15 cellular contexts compared by ENCODE assay signal in genomic region chr22:24422078-24422665, GRCh38. TPM values are rescaled to one million over a fixed set of nuclear protein-coding genes. Genes with fewer than 3 reads are reported as not detected.
A peak's percentile ranks its signal among the peaks of the same experiment; 100 is the strongest.
DNase-seq lines count a peak whose midpoint lies in the region; ATAC-seq and TF ChIP-seq lines count a peak whose summit lies in the region.
"Had no signal": no experiment of that assay in that cellular context is flagged by ENCODE, and none has a peak within 500 bp of the region (broad histone marks: within the 10 kb centered on the region; RNA-seq: fewer than 3 reads in every experiment).

No MANE protein-coding gene starts in this region.

- no peak for TF ChIP-seq CTCF in CD14-positive monocyte (IDR thresholded peaks at IDR 0.05)
- no peak for TF ChIP-seq CTCF in mesothelial cell of epicardium (IDR thresholded peaks at IDR 0.05; ENCODE audit: unreplicated experiment)

- H3K27me3 Mint-ChIP-seq in CD14-positive monocyte (ENCODE audit: low read depth in 3 of 3): peaks cover 16 to 37% (median 18%) of the 10 kb centered on the region in 3 donors
- H3K27me3 Mint-ChIP-seq in CD4-positive, alpha-beta memory T cell: no peaks in the 10 kb centered on the region
- H3K27me3 Mint-ChIP-seq in activated T-helper 1 cell treated with anti-CD3 and anti-CD28 coated beads, Interleukin-12 subunit alpha, Interleukin-12 subunit beta, Interleukin-2, Interleukin-4 antibody, amounts not matched to agents 30 ng/mL and 10 ng/mL and 1 ng/mL, durations not matched to agents 14 hours and 24 hours and 36 hours (ENCODE audit: insufficient read depth): peaks cover 5% of the 10 kb centered on the region
- peaks cover 35% of the 10 kb centered on the region for H3K27me3 Mint-ChIP-seq in mesothelial cell of epicardium (ENCODE audit: low read depth)

- H3K27ac Mint-ChIP-seq in CD14-positive monocyte (peak overlapping the region in 3 of 7 donors; percentile 64 to 73 (median 73)), mesothelial cell of epicardium (no peak overlapping the region)
- peak overlapping the region in 3 of 7 donors; percentile 35 to 86 (median 70) for H3K27ac Mint-ChIP-seq in CD4-positive, alpha-beta memory T cell
- peak overlapping the region; percentile 77 for H3K27ac Mint-ChIP-seq in activated T-helper 1 cell treated with anti-CD3 and anti-CD28 coated beads, Interleukin-12 subunit alpha, Interleukin-12 subunit beta, Interleukin-2, Interleukin-4 antibody, amounts not matched to agents 30 ng/mL and 10 ng/mL and 1 ng/mL, durations not matched to agents 14 hours and 24 hours and 36 hours

- intact Hi-C loops in CD14-positive monocyte (cut with micrococcal nuclease): loop anchor here (2.0 to 5.0 kb wide), 4 partner anchors 19 to 100 kb away; no protein-coding TSS in a partner anchor
- intact Hi-C loops in CD4-positive, alpha-beta memory T cell (cut with micrococcal nuclease): loop anchor here (5.0 kb wide), 1 partner anchor 335 kb away; no protein-coding TSS in a partner anchor
- intact Hi-C loops in activated T-helper 1 cell treated with anti-CD3 and anti-CD28 coated beads, Interleukin-12 subunit alpha, Interleukin-12 subunit beta, Interleukin-2, Interleukin-4 antibody, amounts not matched to agents 30 ng/mL and 10 ng/mL and 1 ng/mL, durations not matched to agents 14 hours and 24 hours and 36 hours (cut with micrococcal nuclease): loop anchor here (10.0 kb wide), 1 partner anchor 227 kb away; no protein-coding TSS in a partner anchor

- H3K36me3 ChIP-seq in CD4-positive, alpha-beta memory T cell (ENCODE audit: insufficient read depth, low read length): no peaks in the 10 kb centered on the region

- H3K9me3 ChIP-seq in CD4-positive, alpha-beta memory T cell (ENCODE audit: control insufficient read depth in 1 of 2, low read length in 2 of 2): no peaks in the 10 kb centered on the region
- H3K9me3 ChIP-seq: tibial nerve had no signal

- ATAC-seq in HG02884 (IDR thresholded peaks at IDR 0.05; ENCODE audit: unreplicated experiment) (no peak), HG03520 (IDR thresholded peaks at IDR 0.05; ENCODE audit: unreplicated experiment) (no peak)

- H3K9me3 Mint-ChIP-seq in CD14-positive monocyte: no peaks in the 10 kb centered on the region
- peaks cover 0 to 4% (median 0%) of the 10 kb centered on the region in 8 donors for H3K9me3 Mint-ChIP-seq in CD4-positive, alpha-beta memory T cell
- H3K9me3 Mint-ChIP-seq in activated T-helper 1 cell treated with anti-CD3 and anti-CD28 coated beads, Interleukin-12 subunit alpha, Interleukin-12 subunit beta, Interleukin-2, Interleukin-4 antibody, amounts not matched to agents 30 ng/mL and 10 ng/mL and 1 ng/mL, durations not matched to agents 14 hours and 24 hours and 36 hours: no peaks in the 10 kb centered on the region
- no peaks in the 10 kb centered on the region for H3K9me3 Mint-ChIP-seq in mesothelial cell of epicardium

- H3K4me1 Mint-ChIP-seq in CD14-positive monocyte (peaks cover 27% of the 10 kb centered on the region), mesothelial cell of epicardium (peaks cover 4% of the 10 kb centered on the region)
- H3K4me1 Mint-ChIP-seq in CD4-positive, alpha-beta memory T cell: peaks cover 19 to 31% (median 24%) of the 10 kb centered on the region in 4 donors
- H3K4me1 Mint-ChIP-seq in activated T-helper 1 cell treated with anti-CD3 and anti-CD28 coated beads, Interleukin-12 subunit alpha, Interleukin-12 subunit beta, Interleukin-2, Interleukin-4 antibody, amounts not matched to agents 30 ng/mL and 10 ng/mL and 1 ng/mL, durations not matched to agents 14 hours and 24 hours and 36 hours (ENCODE audit: low read depth): peaks cover 19% of the 10 kb centered on the region

- no peaks in the 10 kb centered on the region for H3K27me3 ChIP-seq in CD4-positive, alpha-beta memory T cell (ENCODE audit: insufficient read depth, low read length)

- POLR2A ChIA-PET in CD4-positive, alpha-beta memory T cell (lab: Charles Lee; ENCODE audit: partially characterized antibody): interaction anchor here (1.0 to 1.5 kb wide), 2 partner anchors 12 to 96 kb away, joined by 3 to 7 read pairs; no protein-coding TSS in a partner anchor

- peak overlapping the region; percentile 66 to 72 for H3K4me3 Mint-ChIP-seq in CD14-positive monocyte
- H3K4me3 Mint-ChIP-seq in CD4-positive, alpha-beta memory T cell: peak overlapping the region in 7 of 8 donors; percentile 35 to 84 (median 75)
- H3K4me3 Mint-ChIP-seq in activated T-helper 1 cell treated with anti-CD3 and anti-CD28 coated beads, Interleukin-12 subunit alpha, Interleukin-12 subunit beta, Interleukin-2, Interleukin-4 antibody, amounts not matched to agents 30 ng/mL and 10 ng/mL and 1 ng/mL, durations not matched to agents 14 hours and 24 hours and 36 hours: peak overlapping the region; percentile 80
- H3K4me3 Mint-ChIP-seq in mesothelial cell of epicardium: peak overlapping the region; percentile 56

- DNase-seq in CD14-positive monocyte (ENCODE audit: low spot score) (no peak), mesothelial cell of epicardium (ENCODE audit: low spot score in 2 of 2, unreplicated experiment in 2 of 2) (no peak), mesenteric fat pad (ENCODE audit: low spot score) (no peak)
- DNase-seq in CD4-positive, alpha-beta memory T cell: no peak
- no peak for DNase-seq in activated T-helper 1 cell treated with anti-CD3 and anti-CD28 coated beads, Interleukin-12 subunit alpha, Interleukin-12 subunit beta, Interleukin-2, Interleukin-4 antibody, amounts not matched to agents 30 ng/mL and 10 ng/mL and 1 ng/mL, durations not matched to agents 14 hours and 24 hours and 36 hours (ENCODE audit: low spot score)
- DNase-seq: activated CD4-positive, CD25-positive, alpha-beta regulatory T cell treated with anti-CD3 and anti-CD28 coated beads, Interleukin-2, amount 50 U/mL, for 72 hours; NCI-H1694; NCI-H446 treated with DMSO at 0.1 percent for 48 hours; PC-9; stimulated activated CD4-positive, alpha-beta T cell treated with anti-CD3 and anti-CD28 coated beads, Interleukin-1b, Interleukin-23, amount 100 ng/mL, for 48 hours had no signal

- CTCF ChIA-PET in CD4-positive, alpha-beta memory T cell (lab: Charles Lee; ENCODE audit: partially characterized antibody): interaction anchor here (0.8 to 7.2 kb wide), 19 partner anchors 9 to 108 kb away, joined by 3 to 82 read pairs (median 5); no protein-coding TSS in a partner anchor

- H3K27ac ChIP-seq in CD4-positive, alpha-beta memory T cell (ENCODE audit: low read depth, low read length): no peak overlapping the region
- H3K27ac ChIP-seq: BLaER1 treated with 17β-estradiol and CSF1 and Interleukin-3, amounts not matched to agents 10 nM and 100 nM; PC-9; tibial nerve had no signal

- no peak overlapping the region for H3K4me3 ChIP-seq in CD4-positive, alpha-beta memory T cell (ENCODE audit: low read length in 2 of 2)
- H3K4me3 ChIP-seq: BLaER1 treated with 17β-estradiol and CSF1 and Interleukin-3, amounts not matched to agents 10 nM and 100 nM; PC-9; tibial nerve had no signal

- peaks cover 19% of the 10 kb centered on the region in 2 donors for H3K36me3 Mint-ChIP-seq in CD14-positive monocyte
- peaks cover 0 to 2% of the 10 kb centered on the region in 2 donors for H3K36me3 Mint-ChIP-seq in CD4-positive, alpha-beta memory T cell
- peaks cover 6% of the 10 kb centered on the region for H3K36me3 Mint-ChIP-seq in activated T-helper 1 cell treated with anti-CD3 and anti-CD28 coated beads, Interleukin-12 subunit alpha, Interleukin-12 subunit beta, Interleukin-2, Interleukin-4 antibody, amounts not matched to agents 30 ng/mL and 10 ng/mL and 1 ng/mL, durations not matched to agents 14 hours and 24 hours and 36 hours (ENCODE audit: low read depth)
- no peaks in the 10 kb centered on the region for H3K36me3 Mint-ChIP-seq in mesothelial cell of epicardium

- peaks cover 27% of the 10 kb centered on the region for H3K4me1 ChIP-seq in CD4-positive, alpha-beta memory T cell (ENCODE audit: insufficient read depth, low read length)

RNA-seq across cellular contexts. Expression of gene ADORA2A, which starts 5.2 kb away (rescaled TPM):
- polyA plus RNA-seq in CD14-positive monocyte: 1 to 10 TPM; 5.8 to 6.5 TPM
- 10 to 100 TPM; 34.5 to 35.0 TPM for total RNA-seq in CD4-positive, alpha-beta memory T cell
- 10 to 100 TPM; 66.7 to 74.7 TPM for polyA plus RNA-seq in CD4-positive, alpha-beta memory T cell
- 27.3 and 27.7 TPM in 2 replicates for total RNA-seq in activated T-helper 1 cell treated with anti-CD3 and anti-CD28 coated beads, Interleukin-12 subunit alpha, Interleukin-12 subunit beta, Interleukin-2, Interleukin-4 antibody, amounts not matched to agents 30 ng/mL and 10 ng/mL and 1 ng/mL, durations not matched to agents 14 hours and 24 hours and 36 hours
- total RNA-seq in mesothelial cell of epicardium (8.3 to 10.8 TPM (median 9.4 TPM) in 3 replicates), mesenteric fat pad (2.6 TPM)
- total RNA-seq: epithelial cell of proximal tubule had no signal
